In the genomic region with DNA sequence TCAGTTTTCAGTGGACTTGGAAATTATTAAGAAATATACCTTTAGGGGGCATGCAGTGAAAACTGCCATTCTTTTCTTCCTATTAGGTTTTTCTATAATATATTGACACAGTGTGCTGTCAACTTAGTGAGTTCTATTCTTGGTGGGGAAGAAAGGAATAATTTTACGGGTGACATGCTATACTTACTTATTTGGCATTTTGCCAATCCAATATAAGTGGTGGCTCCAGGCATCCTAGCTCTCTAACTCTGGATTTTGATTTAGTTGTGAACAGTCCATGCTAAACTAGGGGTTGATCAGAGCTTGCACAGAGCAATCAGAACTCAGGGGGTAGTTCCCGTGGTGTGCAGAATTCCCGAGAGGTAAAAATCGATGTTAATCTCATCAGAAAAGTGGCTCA, we compare ENCODE assay signal across 25 cellular contexts.
"Had no signal": no experiment of that assay in that cellular context is flagged by ENCODE, and none has a peak within 500 bp of the region (broad histone marks: within the 10 kb centered on the region; RNA-seq: fewer than 3 reads in every experiment).

No MANE protein-coding gene starts in this region.

- H3K27ac ChIP-seq: epithelial cell of prostate, gastrocnemius medialis, ovary, psoas muscle, skin epidermis, spleen, testis, tibial artery had no signal

- H3K4me3 ChIP-seq: gastrocnemius medialis, lung, ovary, psoas muscle, skin epidermis, spleen, testis, tibial artery had no signal

- DNase-seq: effector CD8-positive, alpha-beta T cell; endodermal cell; foreskin fibroblast; gastrocnemius medialis; head of caudate nucleus; natural killer cell; occipital lobe; ovary; posterior cingulate gyrus; psoas muscle; right cardiac atrium; spleen; stimulated activated CD4-positive, alpha-beta T cell treated with anti-CD3 and anti-CD28 coated beads, Interleukin-4, amount 100 ng/mL, for 4 hours; stimulated activated naive CD8-positive, alpha-beta T cell treated with anti-CD3 and anti-CD28 coated beads, Interleukin-15, Interleukin-2, amounts not matched to agents 100 U/mL and 50 U/mL, for 24 hours; substantia nigra; testis; tibial artery had no signal

- H3K4me1 Mint-ChIP-seq: endodermal cell; memory B cell; natural killer cell; stimulated activated memory B cell treated with anti-CD40 and anti-IgM and Interleukin-4, amounts not matched to agents 10 μg/mL and 1 μg/mL and 100 μg/mL, for 72 hours had no signal

- H3K9me3 ChIP-seq: gastrocnemius medialis, ovary, psoas muscle, spleen, testis, tibial artery had no signal

- H3K27ac Mint-ChIP-seq: dendritic cell treated with granulocyte-macrophage colony-stimulating factor and Interleukin-4, amounts not matched to agents 40 ng/mL and 50 ng/mL, for 4 days; endodermal cell; memory B cell; natural killer cell; stimulated activated memory B cell treated with anti-CD40 and anti-IgM and Interleukin-4, amounts not matched to agents 10 μg/mL and 1 μg/mL and 100 μg/mL, for 72 hours; type B pancreatic cell had no signal

- H3K4me1 ChIP-seq: gastrocnemius medialis, psoas muscle, spleen, testis, tibial artery had no signal

- H3K27me3 ChIP-seq: gastrocnemius medialis, ovary, spleen, testis, tibial artery had no signal

- H3K27me3 Mint-ChIP-seq: memory B cell; stimulated activated memory B cell treated with anti-CD40 and anti-IgM and Interleukin-4, amounts not matched to agents 10 μg/mL and 1 μg/mL and 100 μg/mL, for 72 hours had no signal

- ATAC-seq: esophagus mucosa; gastrocnemius medialis; natural killer cell; psoas muscle; right cardiac atrium; stimulated activated memory B cell treated with anti-CD40 and anti-IgM and Interleukin-4, amounts not matched to agents 10 μg/mL and 1 μg/mL and 100 μg/mL, for 72 hours; stimulated activated naive CD8-positive, alpha-beta T cell treated with anti-CD3 and anti-CD28 coated beads, Interleukin-15, Interleukin-2, amounts not matched to agents 100 U/mL and 50 U/mL, for 24 hours had no signal

- H3K4me3 Mint-ChIP-seq: dendritic cell treated with granulocyte-macrophage colony-stimulating factor and Interleukin-4, amounts not matched to agents 40 ng/mL and 50 ng/mL, for 4 days; endodermal cell; memory B cell; natural killer cell; stimulated activated memory B cell treated with anti-CD40 and anti-IgM and Interleukin-4, amounts not matched to agents 10 μg/mL and 1 μg/mL and 100 μg/mL, for 72 hours; type B pancreatic cell had no signal

- H3K36me3 ChIP-seq: gastrocnemius medialis, ovary, spleen, tibial artery had no signal

- H3K9me3 Mint-ChIP-seq: dendritic cell treated with granulocyte-macrophage colony-stimulating factor and Interleukin-4, amounts not matched to agents 40 ng/mL and 50 ng/mL, for 4 days; memory B cell; stimulated activated memory B cell treated with anti-CD40 and anti-IgM and Interleukin-4, amounts not matched to agents 10 μg/mL and 1 μg/mL and 100 μg/mL, for 72 hours had no signal

- H3K36me3 Mint-ChIP-seq: memory B cell; natural killer cell; stimulated activated memory B cell treated with anti-CD40 and anti-IgM and Interleukin-4, amounts not matched to agents 10 μg/mL and 1 μg/mL and 100 μg/mL, for 72 hours; type B pancreatic cell had no signal
